1 cellular context compared by ENCODE assay signal in the genomic region with DNA sequence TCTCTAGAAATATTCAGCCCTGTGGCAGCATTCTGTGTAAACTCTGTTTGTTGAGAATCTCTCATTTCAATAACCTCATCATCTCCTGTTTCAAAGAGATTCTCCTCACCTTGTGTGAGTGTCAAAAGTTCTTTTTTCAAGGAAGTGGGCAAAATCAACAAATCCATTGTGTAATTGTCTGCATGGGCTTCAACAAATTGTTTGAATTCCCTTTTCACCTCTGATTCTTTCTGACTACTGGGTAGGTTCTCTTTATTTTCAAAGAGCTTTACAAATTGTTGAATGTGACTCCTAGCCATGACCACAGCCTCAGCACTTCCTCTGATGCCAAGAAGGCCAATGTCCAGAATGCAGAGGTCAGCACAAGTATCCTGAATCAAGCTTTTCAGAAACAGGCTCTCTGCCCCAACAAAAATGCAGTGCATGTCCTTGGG.
TF ChIP-seq lines count a peak whose summit lies in the region.

No MANE protein-coding gene starts in this region.

TF ChIP-seq in GM23338, 12 proteins besides CTCF, POLR2A, EP300 and RAD21 (continued from another document):
- TF ChIP-seq, protein P1, sequence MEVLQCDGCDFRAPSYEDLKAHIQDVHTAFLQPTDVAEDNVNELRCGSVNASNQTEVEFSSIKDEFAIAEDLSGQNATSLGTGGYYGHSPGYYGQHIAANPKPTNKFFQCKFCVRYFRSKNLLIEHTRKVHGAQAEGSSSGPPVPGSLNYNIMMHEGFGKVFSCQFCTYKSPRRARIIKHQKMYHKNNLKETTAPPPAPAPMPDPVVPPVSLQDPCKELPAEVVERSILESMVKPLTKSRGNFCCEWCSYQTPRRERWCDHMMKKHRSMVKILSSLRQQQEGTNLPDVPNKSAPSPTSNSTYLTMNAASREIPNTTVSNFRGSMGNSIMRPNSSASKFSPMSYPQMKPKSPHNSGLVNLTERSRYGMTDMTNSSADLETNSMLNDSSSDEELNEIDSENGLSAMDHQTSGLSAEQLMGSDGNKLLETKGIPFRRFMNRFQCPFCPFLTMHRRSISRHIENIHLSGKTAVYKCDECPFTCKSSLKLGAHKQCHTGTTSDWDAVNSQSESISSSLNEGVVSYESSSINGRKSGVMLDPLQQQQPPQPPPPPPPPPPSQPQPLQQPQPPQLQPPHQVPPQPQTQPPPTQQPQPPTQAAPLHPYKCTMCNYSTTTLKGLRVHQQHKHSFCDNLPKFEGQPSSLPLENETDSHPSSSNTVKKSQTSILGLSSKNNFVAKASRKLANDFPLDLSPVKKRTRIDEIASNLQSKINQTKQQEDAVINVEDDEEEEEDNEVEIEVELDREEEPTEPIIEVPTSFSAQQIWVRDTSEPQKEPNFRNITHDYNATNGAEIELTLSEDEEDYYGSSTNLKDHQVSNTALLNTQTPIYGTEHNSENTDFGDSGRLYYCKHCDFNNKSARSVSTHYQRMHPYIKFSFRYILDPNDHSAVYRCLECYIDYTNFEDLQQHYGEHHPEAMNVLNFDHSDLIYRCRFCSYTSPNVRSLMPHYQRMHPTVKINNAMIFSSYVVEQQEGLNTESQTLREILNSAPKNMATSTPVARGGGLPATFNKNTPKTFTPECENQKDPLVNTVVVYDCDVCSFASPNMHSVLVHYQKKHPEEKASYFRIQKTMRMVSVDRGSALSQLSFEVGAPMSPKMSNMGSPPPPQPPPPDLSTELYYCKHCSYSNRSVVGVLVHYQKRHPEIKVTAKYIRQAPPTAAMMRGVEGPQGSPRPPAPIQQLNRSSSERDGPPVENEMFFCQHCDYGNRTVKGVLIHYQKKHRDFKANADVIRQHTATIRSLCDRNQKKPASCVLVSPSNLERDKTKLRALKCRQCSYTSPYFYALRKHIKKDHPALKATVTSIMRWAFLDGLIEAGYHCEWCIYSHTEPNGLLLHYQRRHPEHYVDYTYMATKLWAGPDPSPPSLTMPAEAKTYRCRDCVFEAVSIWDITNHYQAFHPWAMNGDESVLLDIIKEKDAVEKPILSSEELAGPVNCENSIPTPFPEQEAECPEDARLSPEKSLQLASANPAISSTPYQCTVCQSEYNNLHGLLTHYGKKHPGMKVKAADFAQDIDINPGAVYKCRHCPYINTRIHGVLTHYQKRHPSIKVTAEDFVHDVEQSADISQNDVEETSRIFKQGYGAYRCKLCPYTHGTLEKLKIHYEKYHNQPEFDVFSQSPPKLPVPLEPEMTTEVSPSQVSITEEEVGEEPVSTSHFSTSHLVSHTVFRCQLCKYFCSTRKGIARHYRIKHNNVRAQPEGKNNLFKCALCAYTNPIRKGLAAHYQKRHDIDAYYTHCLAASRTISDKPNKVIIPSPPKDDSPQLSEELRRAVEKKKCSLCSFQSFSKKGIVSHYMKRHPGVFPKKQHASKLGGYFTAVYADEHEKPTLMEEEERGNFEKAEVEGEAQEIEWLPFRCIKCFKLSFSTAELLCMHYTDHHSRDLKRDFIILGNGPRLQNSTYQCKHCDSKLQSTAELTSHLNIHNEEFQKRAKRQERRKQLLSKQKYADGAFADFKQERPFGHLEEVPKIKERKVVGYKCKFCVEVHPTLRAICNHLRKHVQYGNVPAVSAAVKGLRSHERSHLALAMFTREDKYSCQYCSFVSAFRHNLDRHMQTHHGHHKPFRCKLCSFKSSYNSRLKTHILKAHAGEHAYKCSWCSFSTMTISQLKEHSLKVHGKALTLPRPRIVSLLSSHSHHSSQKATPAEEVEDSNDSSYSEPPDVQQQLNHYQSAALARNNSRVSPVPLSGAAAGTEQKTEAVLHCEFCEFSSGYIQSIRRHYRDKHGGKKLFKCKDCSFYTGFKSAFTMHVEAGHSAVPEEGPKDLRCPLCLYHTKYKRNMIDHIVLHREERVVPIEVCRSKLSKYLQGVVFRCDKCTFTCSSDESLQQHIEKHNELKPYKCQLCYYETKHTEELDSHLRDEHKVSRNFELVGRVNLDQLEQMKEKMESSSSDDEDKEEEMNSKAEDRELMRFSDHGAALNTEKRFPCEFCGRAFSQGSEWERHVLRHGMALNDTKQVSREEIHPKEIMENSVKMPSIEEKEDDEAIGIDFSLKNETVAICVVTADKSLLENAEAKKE (CRISPR knock-in tag; IDR thresholded peaks at IDR 0.05) = no peak
